26 cellular contexts compared by ENCODE assay signal in the genomic region with DNA sequence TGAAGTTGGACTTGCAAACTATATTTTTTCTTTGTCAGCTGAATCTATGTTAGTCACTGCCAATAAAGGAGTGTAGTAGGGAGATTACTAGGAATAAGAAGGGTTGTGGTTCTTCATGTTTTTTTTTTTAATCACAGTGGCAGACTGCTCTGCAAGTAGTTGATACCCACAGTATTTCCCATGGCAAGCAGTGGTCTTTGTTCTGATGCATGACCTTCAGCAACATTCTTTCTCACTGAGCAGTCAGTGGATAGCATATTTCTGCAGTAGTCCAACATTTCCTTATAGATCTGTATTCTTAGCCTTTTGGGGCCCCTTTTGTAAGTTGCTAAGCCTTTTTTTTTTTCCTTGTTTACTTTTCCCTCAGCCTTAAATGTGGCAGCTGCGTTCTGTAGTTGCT.
DNase-seq lines count a peak whose midpoint lies in the region; ATAC-seq and TF ChIP-seq lines count a peak whose summit lies in the region.
"Had no signal": no experiment of that assay in that cellular context is flagged by ENCODE, and none has a peak within 500 bp of the region (broad histone marks: within the 10 kb centered on the region; RNA-seq: fewer than 3 reads in every experiment).

No MANE protein-coding gene starts in this region.

- no peaks in the 10 kb centered on the region for H3K9me3 ChIP-seq in H9 (ENCODE audit: control insufficient read depth, low read depth, low read length)
- no peaks in the 10 kb centered on the region for H3K9me3 ChIP-seq in gastroesophageal sphincter
- H3K9me3 ChIP-seq: HAP-1, SJSA1 had no signal

- H3K27ac Mint-ChIP-seq in H9 = peak overlapping the region in 2 of 3 experiments; percentile 11 to 86; a peak in 3 of 7 replicates
- H3K27ac Mint-ChIP-seq: CD4-positive, alpha-beta T cell; HFFc6 had no signal

- no peak overlapping the region for H3T11ph ChIP-seq in H9 (ENCODE audit: low read length)

- no peak overlapping the region for H3K23ac ChIP-seq in H9 (ENCODE audit: insufficient read length, low read depth, low read length)

- no peak overlapping the region for H4K8ac ChIP-seq in H9 (replicated peaks; ENCODE audit: insufficient read length, low read depth, low read length)

- H3K4me1 Mint-ChIP-seq in H9 = peaks cover 29 to 39% of the 10 kb centered on the region in 2 experiments

- no peak overlapping the region for H3K4me3 ChIP-seq in gastroesophageal sphincter
- H3K4me3 ChIP-seq: BLaER1 treated with 17β-estradiol and CSF1 and Interleukin-3, amounts not matched to agents 10 nM and 100 nM; GM12878; HAP-1; SJSA1 had no signal

- H3K36me3 Mint-ChIP-seq in H9 (ENCODE audit: insufficient read depth in 1 of 3, low read depth in 3 of 3) = peaks cover 7 to 19% (median 8%) of the 10 kb centered on the region in 3 experiments; a peak in 5 of 7 replicates

- TF ChIP-seq EP300 in gastroesophageal sphincter (IDR thresholded peaks at IDR 0.05) = no peak

- TF ChIP-seq POLR2A in gastroesophageal sphincter (IDR thresholded peaks at IDR 0.05) = no peak

- ATAC-seq in gastroesophageal sphincter = no peak
- no peak for ATAC-seq in GM18519 (IDR thresholded peaks at IDR 0.05; ENCODE audit: low FRiP score, unreplicated experiment)
- ATAC-seq: GM12878, PC-3, Right ventricle myocardium inferior had no signal

- DNase-seq in AG08395 (ENCODE audit: low spot score) = peak; percentile 22
- DNase-seq in H9 = no peak
- peak; percentile 66 for DNase-seq in astrocyte of the hippocampus (ENCODE audit: low read depth, low spot score)
- peak; percentile 22 for DNase-seq in renal cortical epithelial cell (ENCODE audit: low read depth)
- DNase-seq in NCI-H748 treated with DMSO at 0.1 percent for 48 hours (lab: John Stamatoyannopoulos, UW) = no peak
- no peak for DNase-seq in effector CD4-positive, alpha-beta T cell
- DNase-seq: AML-193; CD4-positive, alpha-beta T cell; DMS53; HFFc6; IMR-90; KG1; MM.1S; NCI-H2029; NCI-H446; NCI-H524 treated with DMSO at 0.1 percent for 48 hours; NCI-H82; NK-92 treated with Interleukin-12 subunit alpha and Interleukin-12 subunit beta, amount 100 ng/mL, for 24 hours; PC-3 had no signal

- peaks cover 3% of the 10 kb centered on the region for H3K79me1 ChIP-seq in H9 (ENCODE audit: insufficient read depth, low read depth, low read length, poor library complexity, severe bottlenecking)

- H2BK5ac ChIP-seq in H9 (ENCODE audit: insufficient read length, low read length) = no peak overlapping the region

- H3K9ac ChIP-seq in H9 (ENCODE audit: extremely low read depth, insufficient read length, low read length) = no peak overlapping the region
- H3K9ac ChIP-seq: BLaER1 treated with 17β-estradiol and CSF1 and Interleukin-3, amounts not matched to agents 10 nM and 100 nM had no signal

- H3K56ac ChIP-seq in H9 (ENCODE audit: insufficient read length, low read depth, low read length) = no peak overlapping the region

- no peak overlapping the region for H2BK15ac ChIP-seq in H9 (ENCODE audit: low read depth, low read length)

- WGBS in H9 (ENCODE audit: extremely low coverage, insufficient read length, low lambda C conversion rate) = no CpG with 5 or more reads among the region's 1 CpG
- 29 to 75% methylated on average over 1 of the region's 1 CpG for WGBS in gastroesophageal sphincter (ENCODE audit: low coverage in 1 of 2), 2 donors

- H2BK120ac ChIP-seq in H9 (ENCODE audit: low read depth, low read length, poor library complexity, severe bottlenecking) = no peak overlapping the region

- no peak overlapping the region for H2BK20ac ChIP-seq in H9 (ENCODE audit: low read depth, low read length, poor library complexity, severe bottlenecking)

- H3K14ac ChIP-seq in H9 (ENCODE audit: insufficient read depth, low read length) = no peak overlapping the region

- TF ChIP-seq CTCF in H9 (conservative IDR thresholded peaks at IDR 0.05) (no peak), gastroesophageal sphincter (IDR thresholded peaks at IDR 0.05) (no peak)

- H4K5ac ChIP-seq in H9 (ENCODE audit: insufficient read length, low read depth, low read length) = no peak overlapping the region

- no peaks in the 10 kb centered on the region for H4K20me1 ChIP-seq in H9 (ENCODE audit: control insufficient read depth, insufficient read depth, insufficient read length)
- H4K20me1 ChIP-seq: BLaER1 treated with 17β-estradiol and CSF1 and Interleukin-3, amounts not matched to agents 10 nM and 100 nM had no signal

- no peak overlapping the region for H3K18ac ChIP-seq in H9 (ENCODE audit: insufficient read length, low read depth, low read length)

- H3K4me1 ChIP-seq in H9 (ENCODE audit: insufficient read depth, low read length) = 0 out of 2 replicates have a peak, but pooled peaks cover 6% of the 10 kb centered on the region
- H3K4me1 ChIP-seq in gastroesophageal sphincter = no peaks in the 10 kb centered on the region
- H3K4me1 ChIP-seq: BLaER1 treated with 17β-estradiol and CSF1 and Interleukin-3, amounts not matched to agents 10 nM and 100 nM; SJSA1 had no signal

- no peaks in the 10 kb centered on the region for H3K36me3 ChIP-seq in gastroesophageal sphincter
- H3K36me3 ChIP-seq: BLaER1 treated with 17β-estradiol and CSF1 and Interleukin-3, amounts not matched to agents 10 nM and 100 nM; HAP-1; SJSA1 had no signal

- no peak overlapping the region for H2BK12ac ChIP-seq in H9 (ENCODE audit: insufficient read length, low read depth, low read length)

- H3K27me3 ChIP-seq in H9 (ENCODE audit: insufficient read depth, low read length) (no peaks in the 10 kb centered on the region), gastroesophageal sphincter (no peaks in the 10 kb centered on the region)
- H3K27me3 ChIP-seq: BLaER1 treated with 17β-estradiol and CSF1 and Interleukin-3, amounts not matched to agents 10 nM and 100 nM; SJSA1 had no signal

- H3K4me2 ChIP-seq in H9 (ENCODE audit: insufficient read depth, insufficient read length, low read length) = no peak overlapping the region
- H3K4me2 ChIP-seq: BLaER1 treated with 17β-estradiol and CSF1 and Interleukin-3, amounts not matched to agents 10 nM and 100 nM had no signal

- H4K91ac ChIP-seq in H9 (ENCODE audit: insufficient read length, low read depth, low read length) = no peak overlapping the region

- H3K4ac ChIP-seq in H9 (ENCODE audit: low read depth, low read length) = no peak overlapping the region

- no peaks in the 10 kb centered on the region for H3K23me2 ChIP-seq in H9 (ENCODE audit: insufficient read length, low read depth, low read length, poor library complexity, severe bottlenecking)

- no peak overlapping the region for H2AK5ac ChIP-seq in H9 (ENCODE audit: insufficient read length, low read length)

- H2AFZ ChIP-seq in H9 (ENCODE audit: low read length) = no peak overlapping the region

- no peaks in the 10 kb centered on the region for H3K27me3 Mint-ChIP-seq in H9 (ENCODE audit: low read depth)

- H3K4me3 Mint-ChIP-seq in H9 = no peak overlapping the region
- H3K4me3 Mint-ChIP-seq: CD4-positive, alpha-beta T cell; HFFc6 had no signal

- H3K9me3 Mint-ChIP-seq in H9 = peaks cover 6 to 7% of the 10 kb centered on the region in 2 experiments; a peak in 3 of 5 replicates
- H3K9me3 Mint-ChIP-seq: HFFc6 had no signal

- H3K79me2 ChIP-seq in H9 (ENCODE audit: insufficient read depth, low read length) = no peaks in the 10 kb centered on the region

- H3K27ac ChIP-seq in H9 (ENCODE audit: insufficient read length, low read depth, low read length) = no peak overlapping the region
- H3K27ac ChIP-seq in gastroesophageal sphincter = no peak overlapping the region
- H3K27ac ChIP-seq: BLaER1 treated with 17β-estradiol and CSF1 and Interleukin-3, amounts not matched to agents 10 nM and 100 nM; SJSA1 had no signal

Comparison
In these comparisons a context has a peak if more than half of its experiments do, and no peak if none do; other contexts are left out.
1. DNase-seq: peak in AG08395 (single experiment), astrocyte of the hippocampus (single experiment) and renal cortical epithelial cell (single experiment); none in H9 (single experiment), NCI-H748 treated with DMSO at 0.1 percent for 48 hours (single experiment) and effector CD4-positive, alpha-beta T cell (single experiment).